22 cellular contexts compared by ENCODE assay signal in the genomic region with DNA sequence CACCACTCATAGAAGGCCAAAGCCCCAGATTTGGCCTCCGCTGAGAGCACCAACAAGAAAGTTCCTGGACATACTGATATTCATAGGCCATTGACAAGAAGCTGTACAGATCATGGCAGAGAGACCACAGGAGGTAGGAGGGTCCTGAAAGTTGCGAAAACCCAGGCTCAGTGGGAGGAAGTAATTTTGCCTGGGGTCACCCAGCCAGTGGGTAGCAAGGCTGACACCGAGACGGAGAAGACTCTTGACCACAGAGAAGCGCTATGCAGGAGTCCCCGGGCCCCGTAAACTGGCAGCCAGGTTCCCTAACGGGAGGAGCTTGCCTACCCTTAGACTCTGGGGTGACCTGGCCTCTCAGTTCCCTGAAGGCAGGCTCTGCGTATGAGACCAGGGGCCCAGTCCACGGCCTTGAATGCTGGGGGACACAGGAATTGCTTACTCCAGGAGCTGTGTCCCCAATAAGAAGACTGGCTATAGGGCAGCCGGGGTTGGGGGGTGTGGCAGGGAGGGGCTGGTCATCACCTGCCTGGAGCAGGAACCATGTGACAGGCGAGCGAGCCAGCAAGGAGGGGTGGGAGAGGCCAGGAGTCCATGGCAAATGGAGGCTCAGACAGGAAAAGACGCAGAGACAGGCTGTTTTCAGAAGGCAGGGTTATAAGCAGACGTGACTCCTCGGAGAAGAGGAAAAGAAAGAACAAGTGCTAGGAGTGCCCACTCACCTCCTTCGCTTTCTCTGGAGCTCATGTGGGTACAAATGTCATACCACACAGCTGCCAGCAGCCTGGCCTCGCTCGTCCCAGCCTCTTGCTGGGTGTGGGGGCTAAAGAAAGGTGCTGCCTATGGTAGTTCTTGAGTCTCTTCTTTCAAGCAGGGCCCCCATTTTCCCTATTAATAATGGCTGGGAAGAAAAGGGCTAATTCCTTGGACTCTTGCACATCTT. TPM values are rescaled to one million over a fixed set of nuclear protein-coding genes. Genes with fewer than 3 reads are reported as not detected.
DNase-seq lines count a peak whose midpoint lies in the region; ATAC-seq and TF ChIP-seq lines count a peak whose summit lies in the region.
"Had no signal": no experiment of that assay in that cellular context is flagged by ENCODE, and none has a peak within 500 bp of the region (broad histone marks: within the 10 kb centered on the region; RNA-seq: fewer than 3 reads in every experiment).

No MANE protein-coding gene starts in this region.

- H4K20me1 ChIP-seq in Karpas-422 (ENCODE audit: insufficient read depth, low read depth, low read length) = no peaks in the 10 kb centered on the region

- ATAC-seq in WTC11 (peak; percentile 30), mucosa of descending colon (peak; percentile 44), sciatic nerve (no peak)

- H2AFZ ChIP-seq in Karpas-422 (ENCODE audit: low read length) = no peak overlapping the region
- H2AFZ ChIP-seq: GM23248 had no signal

- peaks cover 0 to 1% (median 0%) of the 10 kb centered on the region in 7 donors for H3K9me3 Mint-ChIP-seq in CD14-positive monocyte
- peaks cover 6% of the 10 kb centered on the region; the same call in 1 of the 2 replicates for H3K9me3 Mint-ChIP-seq in WTC11
- H3K9me3 Mint-ChIP-seq: CD8-positive, alpha-beta memory T cell; H9 had no signal

- H3K36me3 ChIP-seq in Karpas-422 (ENCODE audit: insufficient read depth, low read length) (no peaks in the 10 kb centered on the region), mucosa of descending colon (ENCODE audit: low read depth) (no peaks in the 10 kb centered on the region)

- peak overlapping the region; percentile 86 for H3K27ac ChIP-seq in Karpas-422 (ENCODE audit: low read length)
- H3K27ac ChIP-seq: GM23248, SK-N-MC had no signal

- no peaks in the 10 kb centered on the region for H3K79me2 ChIP-seq in Karpas-422 (ENCODE audit: low read length)

- H3K27me3 ChIP-seq in Karpas-422 (ENCODE audit: low read length) = no peaks in the 10 kb centered on the region

- H3K4me3 ChIP-seq in Karpas-422 (ENCODE audit: low read length) = no peak overlapping the region
- no peak overlapping the region for H3K4me3 ChIP-seq in mucosa of descending colon
- H3K4me3 ChIP-seq: GM23248, SK-N-MC had no signal

- peaks cover 54% of the 10 kb centered on the region for H3K4me1 ChIP-seq in Karpas-422 (ENCODE audit: low read length)
- no peaks in the 10 kb centered on the region for H3K4me1 ChIP-seq in mucosa of descending colon (ENCODE audit: low read depth)

- no peak overlapping the region for H3K4me2 ChIP-seq in Karpas-422 (ENCODE audit: low read depth, low read length, poor library complexity, severe bottlenecking)

- intact Hi-C loops in CD14-positive monocyte (cut with micrococcal nuclease) (loop anchor here (10.0 kb wide), 1 partner anchor 46 kb away; no protein-coding TSS in a partner anchor), mucosa of descending colon (cut with DNase I, micrococcal nuclease) (no loop called here), sciatic nerve (cut with DNase I) (no loop called here)

- H3K9me3 ChIP-seq in Karpas-422 (ENCODE audit: low read length) (no peaks in the 10 kb centered on the region), mucosa of descending colon (no peaks in the 10 kb centered on the region)

- no peak for TF ChIP-seq CTCF in CD14-positive monocyte (IDR thresholded peaks at IDR 0.05)
- TF ChIP-seq CTCF in WTC11 (IDR thresholded peaks at IDR 0.05) = no peak
- no peak for TF ChIP-seq CTCF in mucosa of descending colon (IDR thresholded peaks at IDR 0.05)

- H3K4me3 Mint-ChIP-seq in CD14-positive monocyte (peak overlapping the region in 1 of 2 donors; percentile 57), WTC11 (no peak overlapping the region)
- H3K4me3 Mint-ChIP-seq: CD8-positive, alpha-beta memory T cell; H9 had no signal

- H3K4me1 Mint-ChIP-seq in CD14-positive monocyte = peaks cover 45% of the 10 kb centered on the region
- no peaks in the 10 kb centered on the region for H3K4me1 Mint-ChIP-seq in WTC11
- H3K4me1 Mint-ChIP-seq: CD8-positive, alpha-beta memory T cell had no signal

- DNase-seq in CD14-positive monocyte (ENCODE audit: low spot score) (peak; percentile 39), Karpas-422 (no peak), WTC11 (ENCODE audit: low spot score) (no peak), mucosa of descending colon (peak in 2 of 3 donors; percentile 34 to 46), DMS 273 (lab: John Stamatoyannopoulos, UW; ENCODE audit: unreplicated experiment) (no peak), sciatic nerve (ENCODE audit: low spot score) (no peak), foreskin melanocyte (no peak)
- DNase-seq: C1 segment of cervical spinal cord; Calu3; CD8-positive, alpha-beta memory T cell; GM23248; H9; MM.1S; NCI-H1694; NCI-H2081 treated with DMSO at 0.1 percent for 48 hours; NCI-H2171 treated with DMSO at 0.1 percent for 48 hours; NCI-H446; NCI-H526; Right ventricle myocardium superior had no signal

- no peak overlapping the region for H3K27ac Mint-ChIP-seq in CD14-positive monocyte
- H3K27ac Mint-ChIP-seq in WTC11 = no peak overlapping the region

- H3K9me2 ChIP-seq in Karpas-422 (replicated peaks; ENCODE audit: insufficient read depth, low read length) = no peaks in the 10 kb centered on the region

- CTCF ChIA-PET in WTC11 (lab: Charles Lee) = interaction anchor here (1.2 to 2.8 kb wide), 2 partner anchors 36 to 56 kb away, joined by 5 to 8 read pairs; no protein-coding TSS in a partner anchor

- no peak overlapping the region for H3K9ac ChIP-seq in Karpas-422 (ENCODE audit: low read length)
- H3K9ac ChIP-seq: GM23248 had no signal

- H3K36me3 Mint-ChIP-seq in CD14-positive monocyte (peaks cover 0 to 13% of the 10 kb centered on the region in 2 donors), WTC11 (peaks cover 9% of the 10 kb centered on the region)
- H3K36me3 Mint-ChIP-seq: CD8-positive, alpha-beta memory T cell had no signal

- peaks cover 7 to 14% (median 8%) of the 10 kb centered on the region in 3 donors for H3K27me3 Mint-ChIP-seq in CD14-positive monocyte (ENCODE audit: low read depth in 3 of 3)
- H3K27me3 Mint-ChIP-seq in WTC11 (ENCODE audit: low read depth) = no peaks in the 10 kb centered on the region
- H3K27me3 Mint-ChIP-seq: CD8-positive, alpha-beta memory T cell had no signal

- POLR2A ChIA-PET in WTC11 (lab: Charles Lee) = no interaction called here

TF ChIP-seq in WTC11, 78 proteins besides CTCF, POLR2A, EP300 and RAD21:
- TF ChIP-seq SP1 (CRISPR knock-in tag; conservative IDR thresholded peaks at IDR 0.05) (no peak), TEAD1 (CRISPR knock-in tag; IDR thresholded peaks at IDR 0.05) (no peak), ZNF121 (CRISPR knock-in tag; IDR thresholded peaks at IDR 0.05) (no peak), E2F5 (CRISPR knock-in tag; IDR thresholded peaks at IDR 0.05) (no peak), RORB (CRISPR knock-in tag; IDR thresholded peaks at IDR 0.05) (no peak), MYBL2 (CRISPR knock-in tag; IDR thresholded peaks at IDR 0.05) (no peak), ZNF512 (CRISPR knock-in tag; IDR thresholded peaks at IDR 0.05; ENCODE audit: borderline replicate concordance) (no peak), NR1H2 (CRISPR knock-in tag; IDR thresholded peaks at IDR 0.05) (no peak)
- TF ChIP-seq, protein P1, sequence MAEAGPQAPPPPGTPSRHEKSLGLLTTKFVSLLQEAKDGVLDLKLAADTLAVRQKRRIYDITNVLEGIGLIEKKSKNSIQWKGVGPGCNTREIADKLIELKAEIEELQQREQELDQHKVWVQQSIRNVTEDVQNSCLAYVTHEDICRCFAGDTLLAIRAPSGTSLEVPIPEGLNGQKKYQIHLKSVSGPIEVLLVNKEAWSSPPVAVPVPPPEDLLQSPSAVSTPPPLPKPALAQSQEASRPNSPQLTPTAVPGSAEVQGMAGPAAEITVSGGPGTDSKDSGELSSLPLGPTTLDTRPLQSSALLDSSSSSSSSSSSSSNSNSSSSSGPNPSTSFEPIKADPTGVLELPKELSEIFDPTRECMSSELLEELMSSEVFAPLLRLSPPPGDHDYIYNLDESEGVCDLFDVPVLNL (CRISPR knock-in tag; IDR thresholded peaks at IDR 0.05; ENCODE audit: borderline replicate concordance, low read depth) = no peak
- TF ChIP-seq, protein P2, sequence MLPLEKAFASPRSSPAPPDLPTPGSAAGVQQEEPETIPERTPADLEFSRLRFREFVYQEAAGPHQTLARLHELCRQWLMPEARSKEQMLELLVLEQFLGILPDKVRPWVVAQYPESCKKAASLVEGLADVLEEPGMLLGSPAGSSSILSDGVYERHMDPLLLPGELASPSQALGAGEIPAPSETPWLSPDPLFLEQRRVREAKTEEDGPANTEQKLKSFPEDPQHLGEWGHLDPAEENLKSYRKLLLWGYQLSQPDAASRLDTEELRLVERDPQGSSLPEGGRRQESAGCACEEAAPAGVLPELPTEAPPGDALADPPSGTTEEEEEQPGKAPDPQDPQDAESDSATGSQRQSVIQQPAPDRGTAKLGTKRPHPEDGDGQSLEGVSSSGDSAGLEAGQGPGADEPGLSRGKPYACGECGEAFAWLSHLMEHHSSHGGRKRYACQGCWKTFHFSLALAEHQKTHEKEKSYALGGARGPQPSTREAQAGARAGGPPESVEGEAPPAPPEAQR (CRISPR knock-in tag; IDR thresholded peaks at IDR 0.05) = no peak

RNA-seq across cellular contexts. Expression of gene NPFFR1, which starts 24.6 kb away (rescaled TPM):
- polyA plus RNA-seq in CD14-positive monocyte = not detected
- total RNA-seq in Karpas-422 (2014; rRNA removed; shearing (Covaris generic); ENCODE audit: low replicate concordance) = not detected in 2 replicates
- total RNA-seq in WTC11 (2021) (0.04 to 0.05 TPM in 2 of 3 replicates, not detected in the other), mucosa of descending colon (under 1 TPM; 0.06 to 0.10 (median 0.06) TPM), sciatic nerve (4.8 TPM)
- total RNA-seq: CD8-positive, alpha-beta memory T cell; Daoy; GM23248; H9; RPMI7951 had no signal
- polyA plus RNA-seq: CD8-positive, alpha-beta memory T cell; GM23248 had no signal

Comparison
In these comparisons a context has a peak if more than half of its experiments do, and no peak if none do; other contexts are left out.
1. DNase-seq: peak in CD14-positive monocyte (single experiment) and mucosa of descending colon (2 of 3); none in Karpas-422 (single experiment), WTC11 (single experiment), DMS 273 (single experiment), sciatic nerve (single experiment) and foreskin melanocyte (single experiment).
2. intact Hi-C loops: an anchor here in CD14-positive monocyte (10.0 kb wide); none called in mucosa of descending colon and sciatic nerve.